In genomic region chr15:50889589-50889988, GRCh38 we compare ENCODE assay signal across 34 cellular contexts.
"Had no signal": no experiment of that assay in that cellular context is flagged by ENCODE, and none has a peak within 500 bp of the region (broad histone marks: within the 10 kb centered on the region; RNA-seq: fewer than 3 reads in every experiment).

No MANE protein-coding gene starts in this region.

- ATAC-seq: activated CD4-positive, alpha-beta T cell treated with anti-CD3 and anti-CD28 coated beads for 36 hours; activated CD4-positive, CD25-positive, alpha-beta regulatory T cell treated with anti-CD3 and anti-CD28 coated beads, Interleukin-2, amount 50 U/mL, for 24 hours; activated naive CD4-positive, alpha-beta T cell treated with anti-CD3 and anti-CD28 coated beads, Interleukin-2, amount 50 U/mL, for 72 hours; activated T-cell treated with anti-CD3 and anti-CD28 coated beads, Interleukin-2, amount 50 U/mL, for 4 hours; activated T-cell treated with anti-CD3 and anti-CD28 coated beads, Interleukin-2, amount 50 U/mL, for 72 hours; activated T-helper 17 cell treated with anti-CD3 and anti-CD28 coated beads, Interleukin-2, amount 50 U/mL, for 72 hours; body of pancreas; WTC11 had no signal

- H3K9me3 ChIP-seq: adrenal gland, body of pancreas had no signal

- H3K4me3 ChIP-seq: adrenal gland, body of pancreas, breast epithelium had no signal

- H3K27ac ChIP-seq: adrenal gland, body of pancreas, brain microvascular endothelial cell, breast epithelium, WERI-Rb-1 had no signal

- H3K27me3 ChIP-seq: adrenal gland, body of pancreas, brain microvascular endothelial cell, breast epithelium had no signal

- H3K36me3 ChIP-seq: adrenal gland, brain microvascular endothelial cell, breast epithelium, WERI-Rb-1 had no signal

- DNase-seq: activated CD4-positive, alpha-beta memory T cell treated with anti-CD3 and anti-CD28 coated beads, Interleukin-2, amount 10 ng/mL, durations not matched to agents 7 days and 5 days; activated CD4-positive, alpha-beta T cell treated with anti-CD3 and anti-CD28 coated beads for 1 hour; activated CD4-positive, alpha-beta T cell treated with anti-CD3 and anti-CD28 coated beads for 36 hours; activated CD4-positive, alpha-beta T cell treated with anti-CD3 and anti-CD28 coated beads for 48 hours; activated CD4-positive, alpha-beta T cell treated with anti-CD3 and anti-CD28 coated beads, Interleukin-2, amount 10 ng/mL, durations not matched to agents 7 days and 5 days; activated CD4-positive, alpha-beta T cell treated with anti-CD3 and anti-CD28 coated beads, Interleukin-2, amount 50 U/mL, for 48 hours; activated CD4-positive, CD25-positive, alpha-beta regulatory T cell; activated CD8-positive, alpha-beta memory T cell treated with anti-CD3 and anti-CD28 coated beads, Interleukin-2, amount 50 U/mL, for 4 hours; activated effector memory CD4-positive, alpha-beta T cell treated with anti-CD3 and anti-CD28 coated beads, Interleukin-2, amount 50 U/mL, for 16 hours; activated gamma-delta T cell treated with Interleukin-2 at 50 U/mL for 16 hours; activated naive CD4-positive, alpha-beta T cell; activated naive CD4-positive, alpha-beta T cell treated with anti-CD3 and anti-CD28 coated beads for 36 hours; activated naive CD4-positive, alpha-beta T cell treated with anti-CD3 and anti-CD28 coated beads, Interleukin-2, amount 50 U/mL, for 16 hours; activated naive CD8-positive, alpha-beta T cell treated with anti-CD3 and anti-CD28 coated beads for 36 hours; activated T-cell treated with anti-CD3 and anti-CD28 coated beads for 4 hours; activated T-cell treated with anti-CD3 and anti-CD28 coated beads, Interleukin-2, amount 50 U/mL, for 1 hour; activated T-cell treated with anti-CD3 and anti-CD28 coated beads, Interleukin-2, amount 50 U/mL, for 4 hours; activated T-cell treated with anti-CD3 and anti-CD28 coated beads, Interleukin-2, amount 50 U/mL, for 72 hours; adrenal gland; amniotic stem cell; aorta; body of pancreas; brain microvascular endothelial cell; central memory CD4-positive, alpha-beta T cell; SW 1271; T-helper 1 cell; T-helper 2 cell; T-helper 9 cell; WERI-Rb-1 had no signal

- H3K4me1 ChIP-seq: breast epithelium had no signal
